ENCODE assay signal across 14 cellular contexts in the genomic region with DNA sequence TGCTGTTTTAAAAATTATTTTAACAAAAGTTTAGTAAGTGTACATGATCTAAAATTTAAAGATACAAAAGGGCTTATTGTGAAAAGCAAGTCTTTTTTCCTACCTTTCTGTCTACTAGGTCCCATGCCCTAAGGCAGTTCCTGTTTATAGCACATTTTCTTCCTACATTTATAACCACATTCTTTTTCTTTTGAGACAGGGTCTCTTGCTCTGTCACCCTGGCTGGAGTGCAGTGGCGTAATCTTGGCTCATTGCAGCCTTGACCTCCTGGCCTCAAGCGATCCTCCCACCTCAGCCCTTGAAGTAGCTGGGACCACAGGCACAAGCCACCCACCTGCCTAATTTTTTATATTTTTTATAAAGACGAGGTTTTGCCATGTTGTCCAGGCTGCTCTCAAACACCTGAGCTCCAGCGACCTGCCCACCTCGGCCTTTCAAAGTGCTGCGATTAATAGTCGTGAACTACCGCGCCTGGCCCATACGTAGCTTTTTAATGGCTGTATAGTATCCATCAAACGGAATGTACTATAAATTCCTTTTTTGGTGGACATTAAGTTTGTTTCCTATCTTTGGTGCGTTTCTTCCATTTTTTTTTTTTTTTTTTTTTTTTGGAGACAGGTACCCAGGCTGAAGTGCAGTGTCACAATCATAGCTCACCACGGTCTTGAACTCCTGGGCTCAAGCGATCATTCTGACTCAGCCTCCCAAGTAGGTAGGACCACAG.
"Had no signal": no experiment of that assay in that cellular context is flagged by ENCODE, and none has a peak within 500 bp of the region (broad histone marks: within the 10 kb centered on the region; RNA-seq: fewer than 3 reads in every experiment).

No MANE protein-coding gene starts in this region.

- H3K36me3 ChIP-seq: prostate gland, suprapubic skin, upper lobe of right lung had no signal

- H3K4me3 ChIP-seq: ascending aorta, prostate gland, sigmoid colon, suprapubic skin, upper lobe of right lung had no signal

- H3K27me3 ChIP-seq: ascending aorta, foreskin keratinocyte, sigmoid colon, suprapubic skin, upper lobe of right lung had no signal

- H3K9me3 Mint-ChIP-seq: activated naive CD8-positive, alpha-beta T cell treated with anti-CD3 and anti-CD28 coated beads, Interleukin-2, amount 50 U/mL, for 24 hours; activated T-helper 1 cell treated with anti-CD3 and anti-CD28 coated beads, Interleukin-12 subunit alpha, Interleukin-12 subunit beta, Interleukin-2, Interleukin-4 antibody, amounts not matched to agents 30 ng/mL and 10 ng/mL and 1 ng/mL, durations not matched to agents 14 hours and 24 hours and 36 hours; natural killer cell treated with Interleukin-12 subunit alpha and Interleukin-12 subunit beta and Interleukin-15 and Interleukin-18, amount 100 ng/mL, for 72 hours had no signal

- H3K27me3 Mint-ChIP-seq: activated naive CD8-positive, alpha-beta T cell treated with anti-CD3 and anti-CD28 coated beads, Interleukin-2, amount 50 U/mL, for 24 hours; natural killer cell treated with Interleukin-12 subunit alpha and Interleukin-12 subunit beta and Interleukin-15 and Interleukin-18, amount 100 ng/mL, for 72 hours had no signal

- H3K27ac Mint-ChIP-seq: activated naive CD8-positive, alpha-beta T cell treated with anti-CD3 and anti-CD28 coated beads, Interleukin-2, amount 50 U/mL, for 24 hours; activated T-helper 1 cell treated with anti-CD3 and anti-CD28 coated beads, Interleukin-12 subunit alpha, Interleukin-12 subunit beta, Interleukin-2, Interleukin-4 antibody, amounts not matched to agents 30 ng/mL and 10 ng/mL and 1 ng/mL, durations not matched to agents 14 hours and 24 hours and 36 hours; natural killer cell treated with Interleukin-12 subunit alpha and Interleukin-12 subunit beta and Interleukin-15 and Interleukin-18, amount 100 ng/mL, for 72 hours had no signal

- H3K27ac ChIP-seq: ascending aorta, foreskin keratinocyte, prostate gland, sigmoid colon, suprapubic skin, upper lobe of right lung had no signal

- H3K4me3 Mint-ChIP-seq: activated naive CD8-positive, alpha-beta T cell treated with anti-CD3 and anti-CD28 coated beads, Interleukin-2, amount 50 U/mL, for 24 hours; activated T-helper 1 cell treated with anti-CD3 and anti-CD28 coated beads, Interleukin-12 subunit alpha, Interleukin-12 subunit beta, Interleukin-2, Interleukin-4 antibody, amounts not matched to agents 30 ng/mL and 10 ng/mL and 1 ng/mL, durations not matched to agents 14 hours and 24 hours and 36 hours; natural killer cell treated with Interleukin-12 subunit alpha and Interleukin-12 subunit beta and Interleukin-15 and Interleukin-18, amount 100 ng/mL, for 72 hours had no signal

- H3K4me1 ChIP-seq: prostate gland had no signal

- DNase-seq: activated CD4-positive, alpha-beta T cell treated with anti-CD3 and anti-CD28 coated beads for 48 hours; activated naive CD4-positive, alpha-beta T cell treated with Interleukin-2 at 50 U/mL for 16 hours; activated naive CD8-positive, alpha-beta T cell treated with anti-CD3 and anti-CD28 coated beads, Interleukin-2, amount 50 U/mL, for 24 hours; foreskin keratinocyte; occipital lobe; sigmoid colon; stimulated activated CD4-positive, alpha-beta T cell treated with anti-CD3 and anti-CD28 coated beads, Interleukin-12 subunit alpha, Interleukin-12 subunit beta, amount 100 ng/mL, for 4 hours; stimulated activated naive CD4-positive, alpha-beta T cell treated with Interleukin-2 at 50 U/mL for 16 hours; upper lobe of right lung had no signal

- H3K9me3 ChIP-seq: prostate gland, suprapubic skin, upper lobe of right lung had no signal
